Comparison of ENCODE assay signal across 9 cellular contexts in genomic region chrX:45186643-45187026, GRCh38. TPM values are rescaled to one million over a fixed set of nuclear protein-coding genes. Genes with fewer than 3 reads are reported as not detected.
A peak's percentile ranks its signal among the peaks of the same experiment; 100 is the strongest.
DNase-seq lines count a peak whose midpoint lies in the region; ATAC-seq, FAIRE-seq and TF ChIP-seq lines count a peak whose summit lies in the region.
"Had no signal": no experiment of that assay in that cellular context is flagged by ENCODE, and none has a peak within 500 bp of the region (broad histone marks: within the 10 kb centered on the region; RNA-seq: fewer than 3 reads in every experiment).

No MANE protein-coding gene starts in this region.

- H3K27me3 Mint-ChIP-seq in activated naive CD4-positive, alpha-beta T cell treated with anti-CD3 and anti-CD28 coated beads, Interleukin-2, amount 10 ng/mL, durations not matched to agents 7 days and 5 days, result no peaks in the 10 kb centered on the region
- no peaks in the 10 kb centered on the region for H3K27me3 Mint-ChIP-seq in stimulated activated naive CD8-positive, alpha-beta T cell treated with anti-CD3 and anti-CD28 coated beads, Interleukin-15, amount 100 ng/mL, for 72 hours
- no peaks in the 10 kb centered on the region for H3K27me3 Mint-ChIP-seq in endodermal cell (ENCODE audit: insufficient read depth)

- CTCF ChIA-PET in activated naive CD4-positive, alpha-beta T cell treated with anti-CD3 and anti-CD28 coated beads, Interleukin-2, amount 10 ng/mL, durations not matched to agents 7 days and 5 days (lab: Charles Lee), result interaction anchor here (0.6 to 1.2 kb wide), 4 partner anchors 13 to 843 kb away, joined by 3 to 4 read pairs (median 3); no protein-coding TSS in a partner anchor

- H3K4me1 ChIP-seq in endodermal cell (ENCODE audit: control insufficient read depth, insufficient read depth, low read length), result no peaks in the 10 kb centered on the region

- no peaks in the 10 kb centered on the region for H3K9me3 ChIP-seq in endodermal cell (ENCODE audit: control insufficient read depth, low read length)
- H3K9me3 ChIP-seq: BLaER1 treated with 17β-estradiol and CSF1 and Interleukin-3, amounts not matched to agents 10 nM and 100 nM had no signal

- H3K36me3 Mint-ChIP-seq in activated naive CD4-positive, alpha-beta T cell treated with anti-CD3 and anti-CD28 coated beads, Interleukin-2, amount 10 ng/mL, durations not matched to agents 7 days and 5 days, result no peaks in the 10 kb centered on the region
- no peaks in the 10 kb centered on the region for H3K36me3 Mint-ChIP-seq in endodermal cell (ENCODE audit: low read depth)

- H3K27ac ChIP-seq in cingulate gyrus (ENCODE audit: low read depth, low read length) (peak overlapping the region; percentile 87), endodermal cell (ENCODE audit: low read depth, low read length) (no peak overlapping the region)
- H3K27ac ChIP-seq: BLaER1 treated with 17β-estradiol and CSF1 and Interleukin-3, amounts not matched to agents 10 nM and 100 nM had no signal

- no peak overlapping the region for H3K9ac ChIP-seq in endodermal cell (ENCODE audit: extremely low read depth, low read length, poor library complexity, severe bottlenecking)

- no peak overlapping the region for H3K4me3 ChIP-seq in endodermal cell (ENCODE audit: low read length)

- no peaks in the 10 kb centered on the region for H3K27me3 ChIP-seq in endodermal cell (ENCODE audit: control insufficient read depth, insufficient read depth, low read length, poor library complexity, severe bottlenecking)

- DNase-seq in activated naive CD4-positive, alpha-beta T cell treated with anti-CD3 and anti-CD28 coated beads, Interleukin-2, amount 10 ng/mL, durations not matched to agents 7 days and 5 days, result no peak
- DNase-seq in activated naive CD4-positive, alpha-beta T cell treated with anti-CD3 and anti-CD28 coated beads, Interleukin-2, amount 50 U/mL, for 16 hours, result no peak
- no peak for DNase-seq in stimulated activated naive CD8-positive, alpha-beta T cell treated with anti-CD3 and anti-CD28 coated beads, Interleukin-15, amount 100 ng/mL, for 72 hours
- DNase-seq in urothelium cell line (ENCODE audit: low spot score) (no peak), DMS53 treated with DMSO at 0.1 percent for 48 hours (lab: John Stamatoyannopoulos, UW; ENCODE audit: unreplicated experiment) (no peak), endodermal cell (no peak)

- peaks cover 21% of the 10 kb centered on the region for H3K4me1 Mint-ChIP-seq in activated naive CD4-positive, alpha-beta T cell treated with anti-CD3 and anti-CD28 coated beads, Interleukin-2, amount 10 ng/mL, durations not matched to agents 7 days and 5 days
- peaks cover 17% of the 10 kb centered on the region for H3K4me1 Mint-ChIP-seq in stimulated activated naive CD8-positive, alpha-beta T cell treated with anti-CD3 and anti-CD28 coated beads, Interleukin-15, amount 100 ng/mL, for 72 hours
- H3K4me1 Mint-ChIP-seq in endodermal cell, result no peaks in the 10 kb centered on the region

- no peak for TF ChIP-seq CTCF in endodermal cell (conservative IDR thresholded peaks at IDR 0.05)

- no peak overlapping the region for H3K27ac Mint-ChIP-seq in activated naive CD4-positive, alpha-beta T cell treated with anti-CD3 and anti-CD28 coated beads, Interleukin-2, amount 10 ng/mL, durations not matched to agents 7 days and 5 days
- no peak overlapping the region for H3K27ac Mint-ChIP-seq in stimulated activated naive CD8-positive, alpha-beta T cell treated with anti-CD3 and anti-CD28 coated beads, Interleukin-15, amount 100 ng/mL, for 72 hours
- no peak overlapping the region for H3K27ac Mint-ChIP-seq in endodermal cell

- H3K36me3 ChIP-seq in endodermal cell (ENCODE audit: control insufficient read depth, insufficient read depth, low read length), result no peaks in the 10 kb centered on the region
- H3K36me3 ChIP-seq: BLaER1 treated with 17β-estradiol and CSF1 and Interleukin-3, amounts not matched to agents 10 nM and 100 nM had no signal

- H3K4me3 Mint-ChIP-seq in activated naive CD4-positive, alpha-beta T cell treated with anti-CD3 and anti-CD28 coated beads, Interleukin-2, amount 10 ng/mL, durations not matched to agents 7 days and 5 days, result peak overlapping the region; percentile 70
- H3K4me3 Mint-ChIP-seq in stimulated activated naive CD8-positive, alpha-beta T cell treated with anti-CD3 and anti-CD28 coated beads, Interleukin-15, amount 100 ng/mL, for 72 hours, result peak overlapping the region; percentile 86 to 93
- no peak overlapping the region for H3K4me3 Mint-ChIP-seq in endodermal cell

- FAIRE-seq in urothelium cell line (lab: Jason Lieb, UNC), result no peak

- WGBS in endodermal cell (ENCODE audit: insufficient coverage in 1 of 2, insufficient read length in 1 of 2), 2 experiments, result 42 to 70% methylated on average over 2 to 3 of the region's 4 CpGs

- no peaks in the 10 kb centered on the region for H3K9me3 Mint-ChIP-seq in activated naive CD4-positive, alpha-beta T cell treated with anti-CD3 and anti-CD28 coated beads, Interleukin-2, amount 10 ng/mL, durations not matched to agents 7 days and 5 days
- no peaks in the 10 kb centered on the region for H3K9me3 Mint-ChIP-seq in stimulated activated naive CD8-positive, alpha-beta T cell treated with anti-CD3 and anti-CD28 coated beads, Interleukin-15, amount 100 ng/mL, for 72 hours
- peaks cover 37% of the 10 kb centered on the region for H3K9me3 Mint-ChIP-seq in endodermal cell

- peak; percentile 24 for ATAC-seq in HG03432 (IDR thresholded peaks at IDR 0.05; ENCODE audit: unreplicated experiment)
- no peak for ATAC-seq in stimulated activated naive CD8-positive, alpha-beta T cell treated with anti-CD3 and anti-CD28 coated beads, Interleukin-15, amount 100 ng/mL, for 72 hours

RNA-seq across cellular contexts. Expression of gene DIPK2B, which starts 14.0 kb away (rescaled TPM):
- not detected for total RNA-seq in endodermal cell
- not detected for polyA plus RNA-seq in endodermal cell (2013, experiment 1 of 2)
- not detected for polyA plus RNA-seq in endodermal cell (2013, experiment 2 of 2)
